In genomic region chr6:137013738-137014602, GRCh38 we compare ENCODE assay signal across 8 cellular contexts. TPM values are rescaled to one million over a fixed set of nuclear protein-coding genes. Genes with fewer than 3 reads are reported as not detected.
A peak's percentile ranks its signal among the peaks of the same experiment; 100 is the strongest.
DNase-seq lines count a peak whose midpoint lies in the region; ATAC-seq and TF ChIP-seq lines count a peak whose summit lies in the region.

No MANE protein-coding gene starts in this region.

- H3K36me3 ChIP-seq in GM06990 (ENCODE audit: control insufficient read depth, insufficient read depth, low read length), result no peaks in the 10 kb centered on the region

- H3K4me3 ChIP-seq in GM06990 (replicated peaks; ENCODE audit: low read depth, low read length), result no peak overlapping the region

- no peak for ATAC-seq in stimulated activated effector memory CD8-positive, alpha-beta T cell treated with anti-CD3 and anti-CD28 coated beads, Interleukin-12 subunit alpha, Interleukin-12 subunit beta, amount 100 ng/mL, for 72 hours
- no peak for ATAC-seq in HG02973 (IDR thresholded peaks at IDR 0.05; ENCODE audit: unreplicated experiment)

- no peak overlapping the region for H3K4me3 Mint-ChIP-seq in chondrocyte (ENCODE audit: unreplicated experiment)
- H3K4me3 Mint-ChIP-seq in stimulated activated effector memory CD8-positive, alpha-beta T cell treated with anti-CD3 and anti-CD28 coated beads, Interleukin-12 subunit alpha, Interleukin-12 subunit beta, amount 100 ng/mL, for 72 hours, result no peak overlapping the region
- no peak overlapping the region for H3K4me3 Mint-ChIP-seq in activated CD4-positive, alpha-beta memory T cell treated with anti-CD3 and anti-CD28 coated beads, Interleukin-2, amount 10 ng/mL, durations not matched to agents 7 days and 5 days

- H3K9me3 Mint-ChIP-seq in chondrocyte (ENCODE audit: low read depth), result peaks cover 3% of the 10 kb centered on the region
- H3K9me3 Mint-ChIP-seq in stimulated activated effector memory CD8-positive, alpha-beta T cell treated with anti-CD3 and anti-CD28 coated beads, Interleukin-12 subunit alpha, Interleukin-12 subunit beta, amount 100 ng/mL, for 72 hours, result no peaks in the 10 kb centered on the region
- no peaks in the 10 kb centered on the region for H3K9me3 Mint-ChIP-seq in activated CD4-positive, alpha-beta memory T cell treated with anti-CD3 and anti-CD28 coated beads, Interleukin-2, amount 10 ng/mL, durations not matched to agents 7 days and 5 days

- no peak for DNase-seq in GM06990 (ENCODE audit: extremely low read depth, insufficient read length)
- peak; percentile 42 for DNase-seq in NCI-H2081 treated with DMSO at 0.1 percent for 48 hours (lab: John Stamatoyannopoulos, UW)
- no peak for DNase-seq in chondrocyte (ENCODE audit: low spot score)
- DNase-seq in medulla oblongata (ENCODE audit: extremely low spot score), result peak; percentile 7
- no peak for DNase-seq in stimulated activated effector memory CD8-positive, alpha-beta T cell treated with anti-CD3 and anti-CD28 coated beads, Interleukin-12 subunit alpha, Interleukin-12 subunit beta, amount 100 ng/mL, for 72 hours (ENCODE audit: low spot score in 2 of 2)
- DNase-seq in activated CD4-positive, alpha-beta memory T cell treated with anti-CD3 and anti-CD28 coated beads, Interleukin-2, amount 10 ng/mL, durations not matched to agents 7 days and 5 days, result no peak
- DNase-seq in T-helper 2 cell, result no peak

- no peaks in the 10 kb centered on the region for H3K36me3 Mint-ChIP-seq in chondrocyte (ENCODE audit: low read depth)
- no peaks in the 10 kb centered on the region for H3K36me3 Mint-ChIP-seq in stimulated activated effector memory CD8-positive, alpha-beta T cell treated with anti-CD3 and anti-CD28 coated beads, Interleukin-12 subunit alpha, Interleukin-12 subunit beta, amount 100 ng/mL, for 72 hours
- no peaks in the 10 kb centered on the region for H3K36me3 Mint-ChIP-seq in activated CD4-positive, alpha-beta memory T cell treated with anti-CD3 and anti-CD28 coated beads, Interleukin-2, amount 10 ng/mL, durations not matched to agents 7 days and 5 days (ENCODE audit: low read depth)

- H3K27ac Mint-ChIP-seq in chondrocyte (ENCODE audit: unreplicated experiment), result peak overlapping the region; percentile 92
- H3K27ac Mint-ChIP-seq in stimulated activated effector memory CD8-positive, alpha-beta T cell treated with anti-CD3 and anti-CD28 coated beads, Interleukin-12 subunit alpha, Interleukin-12 subunit beta, amount 100 ng/mL, for 72 hours, result no peak overlapping the region
- no peak overlapping the region for H3K27ac Mint-ChIP-seq in activated CD4-positive, alpha-beta memory T cell treated with anti-CD3 and anti-CD28 coated beads, Interleukin-2, amount 10 ng/mL, durations not matched to agents 7 days and 5 days

- H3K4me1 Mint-ChIP-seq in chondrocyte (ENCODE audit: low read depth), result peaks cover 61% of the 10 kb centered on the region
- no peaks in the 10 kb centered on the region for H3K4me1 Mint-ChIP-seq in stimulated activated effector memory CD8-positive, alpha-beta T cell treated with anti-CD3 and anti-CD28 coated beads, Interleukin-12 subunit alpha, Interleukin-12 subunit beta, amount 100 ng/mL, for 72 hours
- no peaks in the 10 kb centered on the region for H3K4me1 Mint-ChIP-seq in activated CD4-positive, alpha-beta memory T cell treated with anti-CD3 and anti-CD28 coated beads, Interleukin-2, amount 10 ng/mL, durations not matched to agents 7 days and 5 days

- no peaks in the 10 kb centered on the region; the same call in 1 of the 2 replicates for H3K27me3 ChIP-seq in GM06990 (replicated peaks; ENCODE audit: control insufficient read depth, insufficient read depth, low read length)

- H3K27me3 Mint-ChIP-seq in chondrocyte (ENCODE audit: low read depth), result no peaks in the 10 kb centered on the region
- H3K27me3 Mint-ChIP-seq in activated CD4-positive, alpha-beta memory T cell treated with anti-CD3 and anti-CD28 coated beads, Interleukin-2, amount 10 ng/mL, durations not matched to agents 7 days and 5 days, result peaks cover 64% of the 10 kb centered on the region

- TF ChIP-seq CTCF in GM06990 (IDR thresholded peaks at IDR 0.05; ENCODE audit: insufficient read depth, low read length, poor library complexity, severe bottlenecking), result peak; percentile 34
- peak; percentile 84 for TF ChIP-seq CTCF in chondrocyte (IDR thresholded peaks at IDR 0.05)

- CTCF ChIA-PET in activated CD4-positive, alpha-beta memory T cell treated with anti-CD3 and anti-CD28 coated beads, Interleukin-2, amount 10 ng/mL, durations not matched to agents 7 days and 5 days (lab: Charles Lee), result no interaction called here

- POLR2A ChIA-PET in activated CD4-positive, alpha-beta memory T cell treated with anti-CD3 and anti-CD28 coated beads, Interleukin-2, amount 10 ng/mL, durations not matched to agents 7 days and 5 days (lab: Charles Lee), result no interaction called here

RNA-seq across cellular contexts. Expression of gene IL20RA, which starts 30.8 kb away (rescaled TPM):
- 0.22 TPM in 1 of 3 replicates, not detected in the others for total RNA-seq in chondrocyte
- total RNA-seq in activated CD4-positive, alpha-beta memory T cell treated with anti-CD3 and anti-CD28 coated beads, Interleukin-2, amount 10 ng/mL, durations not matched to agents 7 days and 5 days, result not detected

Comparison
In these comparisons a context has a peak if more than half of its experiments do, and no peak if none do; other contexts are left out.
1. DNase-seq: peak in NCI-H2081 treated with DMSO at 0.1 percent for 48 hours (single experiment) and medulla oblongata (single experiment); none in GM06990 (single experiment), chondrocyte (single experiment), stimulated activated effector memory CD8-positive, alpha-beta T cell treated with anti-CD3 and anti-CD28 coated beads, Interleukin-12 subunit alpha, Interleukin-12 subunit beta, amount 100 ng/mL, for 72 hours (0 of 2), activated CD4-positive, alpha-beta memory T cell treated with anti-CD3 and anti-CD28 coated beads, Interleukin-2, amount 10 ng/mL, durations not matched to agents 7 days and 5 days (single experiment) and T-helper 2 cell (0 of 5).